Comparison of ENCODE assay signal across 3 cellular contexts in the genomic region with DNA sequence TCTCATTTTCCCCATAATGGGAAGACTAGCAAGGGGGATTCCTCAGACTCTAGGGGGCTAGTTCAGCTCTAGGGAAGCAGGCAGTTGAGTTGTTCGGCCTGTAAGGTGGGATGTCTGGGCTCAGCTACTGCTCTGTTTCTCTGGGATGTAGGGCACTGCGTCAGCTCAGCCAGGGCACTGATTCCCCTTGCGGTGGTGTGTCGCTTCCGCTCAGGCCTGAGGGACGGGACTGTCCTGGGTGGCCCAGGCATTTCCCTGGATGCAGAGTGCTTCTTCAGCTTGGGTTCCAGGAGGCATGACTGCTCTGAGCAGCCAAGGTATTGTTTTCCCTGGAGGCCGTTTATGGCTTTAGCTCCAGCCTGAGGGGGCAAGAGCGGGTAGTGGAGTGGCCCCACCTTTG. TPM values are rescaled to one million over a fixed set of nuclear protein-coding genes. Genes with fewer than 3 reads are reported as not detected.
"Had no signal": no experiment of that assay in that cellular context is flagged by ENCODE, and none has a peak within 500 bp of the region (broad histone marks: within the 10 kb centered on the region; RNA-seq: fewer than 3 reads in every experiment).

No MANE protein-coding gene starts in this region.

RNA-seq across cellular contexts. Expression of a gene that starts 38.8 kb away (rescaled TPM):
- total RNA-seq: HepG2, HT1080, PC-9 had no signal
- polyA plus RNA-seq: HepG2 had no signal
